ENCODE assay signal across 12 cellular contexts in the genomic region with DNA sequence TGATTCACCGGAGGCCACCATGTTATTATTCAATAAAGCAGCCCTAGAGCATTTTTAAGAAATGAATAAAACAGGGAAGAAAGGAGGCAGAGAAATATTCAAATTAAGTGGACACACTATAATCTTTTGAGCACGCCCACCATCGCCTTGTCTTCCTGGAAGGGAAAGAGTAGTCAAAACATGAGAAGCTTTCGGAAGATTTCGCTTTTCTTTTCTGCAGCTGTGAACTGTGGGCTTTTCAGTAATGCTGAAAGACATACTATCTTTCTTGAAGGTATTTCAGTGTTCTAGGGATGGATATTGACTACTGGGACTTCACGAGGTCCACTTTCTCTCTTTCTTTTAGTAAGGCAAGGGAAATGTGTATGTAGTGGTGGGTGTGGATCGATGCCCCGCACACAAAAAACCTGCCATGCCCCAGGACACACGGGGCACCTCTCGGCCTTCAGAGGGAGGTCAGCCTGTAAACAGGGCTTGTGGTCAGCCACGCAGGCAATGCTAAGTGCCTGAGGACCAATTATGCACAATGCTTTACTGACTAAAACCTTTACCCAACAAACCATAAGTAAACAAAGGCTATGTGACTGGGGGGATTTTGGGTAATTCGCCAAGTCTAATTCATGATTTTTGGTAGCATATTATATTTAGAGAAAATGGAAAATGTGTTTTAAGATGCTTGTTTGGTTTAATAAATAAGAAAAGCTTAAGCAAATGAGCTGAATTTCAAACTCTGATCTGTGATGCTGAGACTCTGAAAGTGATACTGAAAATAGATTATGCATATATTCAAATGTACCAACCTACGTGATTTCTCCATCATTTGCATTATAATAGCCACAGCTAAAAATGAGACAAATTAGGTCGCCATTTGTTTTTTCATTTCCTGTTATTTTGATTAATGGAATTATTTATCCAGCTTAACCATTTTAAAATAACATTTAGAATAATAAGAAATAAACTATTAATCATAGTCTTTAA.
A peak's percentile ranks its signal among the peaks of the same experiment; 100 is the strongest.
DNase-seq lines count a peak whose midpoint lies in the region; ATAC-seq and TF ChIP-seq lines count a peak whose summit lies in the region.
"Had no signal": no experiment of that assay in that cellular context is flagged by ENCODE, and none has a peak within 500 bp of the region (broad histone marks: within the 10 kb centered on the region; RNA-seq: fewer than 3 reads in every experiment).

No MANE protein-coding gene starts in this region.

- no peaks in the 10 kb centered on the region for H3K27me3 Mint-ChIP-seq in natural killer cell treated with Interleukin-12 subunit alpha and Interleukin-12 subunit beta and Interleukin-15 and Interleukin-18, amount 100 ng/mL, for 72 hours
- H3K27me3 Mint-ChIP-seq in natural killer cell (ENCODE audit: low read depth in 2 of 2), result no peaks in the 10 kb centered on the region

- H3K27me3 ChIP-seq in testis, result no peaks in the 10 kb centered on the region
- H3K27me3 ChIP-seq: ascending aorta; BLaER1 treated with 17β-estradiol and CSF1 and Interleukin-3, amounts not matched to agents 10 nM and 100 nM had no signal

- TF ChIP-seq CTCF in natural killer cell (IDR thresholded peaks at IDR 0.05) (no peak), testis (IDR thresholded peaks at IDR 0.05) (no peak)

- H3K9me3 Mint-ChIP-seq in natural killer cell treated with Interleukin-12 subunit alpha and Interleukin-12 subunit beta and Interleukin-15 and Interleukin-18, amount 100 ng/mL, for 72 hours, result no peaks in the 10 kb centered on the region
- no peaks in the 10 kb centered on the region for H3K9me3 Mint-ChIP-seq in natural killer cell

- H3K36me3 ChIP-seq in testis (ENCODE audit: low read depth, missing control alignments), result no peaks in the 10 kb centered on the region

- peak overlapping the region in 1 of 2 donors; percentile 37 for H3K27ac ChIP-seq in testis
- H3K27ac ChIP-seq: ascending aorta; BLaER1 treated with 17β-estradiol and CSF1 and Interleukin-3, amounts not matched to agents 10 nM and 100 nM had no signal

- H3K4me1 ChIP-seq in testis, result peaks cover 3% of the 10 kb centered on the region
- H3K4me1 ChIP-seq: ascending aorta had no signal

- TF ChIP-seq POLR2A in testis (IDR thresholded peaks at IDR 0.05), result no peak

- DNase-seq in natural killer cell treated with Interleukin-12 subunit alpha and Interleukin-12 subunit beta and Interleukin-15 and Interleukin-18, amount 100 ng/mL, for 72 hours (ENCODE audit: low spot score), result no peak
- DNase-seq in natural killer cell, result no peak
- DNase-seq in testis, result peak; percentile 19
- no peak for DNase-seq in NCI-H2107 (lab: John Stamatoyannopoulos, UW)
- DNase-seq in NCI-H1105 (lab: John Stamatoyannopoulos, UW), result no peak
- no peak for DNase-seq in NCI-H526 (lab: John Stamatoyannopoulos, UW)
- DNase-seq: GOT3, NCI-H187 had no signal

- H3K27ac Mint-ChIP-seq in natural killer cell treated with Interleukin-12 subunit alpha and Interleukin-12 subunit beta and Interleukin-15 and Interleukin-18, amount 100 ng/mL, for 72 hours, result peak overlapping the region; percentile 37 to 82
- no peak overlapping the region for H3K27ac Mint-ChIP-seq in natural killer cell

- peak overlapping the region; percentile 52 for H3K4me3 Mint-ChIP-seq in natural killer cell treated with Interleukin-12 subunit alpha and Interleukin-12 subunit beta and Interleukin-15 and Interleukin-18, amount 100 ng/mL, for 72 hours
- H3K4me3 Mint-ChIP-seq in natural killer cell, result no peak overlapping the region

- no peaks in the 10 kb centered on the region for H3K9me3 ChIP-seq in testis
- H3K9me3 ChIP-seq: ascending aorta; BLaER1 treated with 17β-estradiol and CSF1 and Interleukin-3, amounts not matched to agents 10 nM and 100 nM had no signal

- no peak overlapping the region for H3K4me3 ChIP-seq in testis
- H3K4me3 ChIP-seq: ascending aorta; BLaER1 treated with 17β-estradiol and CSF1 and Interleukin-3, amounts not matched to agents 10 nM and 100 nM had no signal

- no peaks in the 10 kb centered on the region for H3K36me3 Mint-ChIP-seq in natural killer cell treated with Interleukin-12 subunit alpha and Interleukin-12 subunit beta and Interleukin-15 and Interleukin-18, amount 100 ng/mL, for 72 hours
- peaks cover 7% of the 10 kb centered on the region for H3K36me3 Mint-ChIP-seq in natural killer cell

- intact Hi-C loops in natural killer cell (cut with micrococcal nuclease) (no loop called here), testis (cut with DNase I; ENCODE audit: low total_unique reads) (no loop called here)

- 66% methylated on average over 14 of the region's 14 CpGs for WGBS in testis, 2 donors

- H3K4me1 Mint-ChIP-seq in natural killer cell treated with Interleukin-12 subunit alpha and Interleukin-12 subunit beta and Interleukin-15 and Interleukin-18, amount 100 ng/mL, for 72 hours (ENCODE audit: low read depth in 2 of 2), result peaks cover 23 to 32% of the 10 kb centered on the region in 2 donors
- peaks cover 19 to 25% of the 10 kb centered on the region in 2 donors for H3K4me1 Mint-ChIP-seq in natural killer cell

- ATAC-seq in natural killer cell treated with Interleukin-12 subunit alpha and Interleukin-12 subunit beta and Interleukin-15 and Interleukin-18, amount 100 ng/mL, for 72 hours, result peak; percentile 78
- ATAC-seq in natural killer cell (no peak), HG02642 (IDR thresholded peaks at IDR 0.05; ENCODE audit: poor library complexity, unreplicated experiment) (peak; percentile 80), HG03575 (IDR thresholded peaks at IDR 0.05; ENCODE audit: extremely low read depth, insufficient number of reproducible peaks, low FRiP score, unreplicated experiment) (peak; percentile 75)

Comparison
In these comparisons a context has a peak if more than half of its experiments do, and no peak if none do; other contexts are left out.
1. ATAC-seq: peak in natural killer cell treated with Interleukin-12 subunit alpha and Interleukin-12 subunit beta and Interleukin-15 and Interleukin-18, amount 100 ng/mL, for 72 hours (2 of 2), HG02642 (single experiment) and HG03575 (single experiment); none in natural killer cell (0 of 3).
2. H3K27ac Mint-ChIP-seq: peak in natural killer cell treated with Interleukin-12 subunit alpha and Interleukin-12 subunit beta and Interleukin-15 and Interleukin-18, amount 100 ng/mL, for 72 hours (2 of 2); none in natural killer cell (0 of 2).